Comparison of ENCODE assay signal across 19 cellular contexts in the genomic region with DNA sequence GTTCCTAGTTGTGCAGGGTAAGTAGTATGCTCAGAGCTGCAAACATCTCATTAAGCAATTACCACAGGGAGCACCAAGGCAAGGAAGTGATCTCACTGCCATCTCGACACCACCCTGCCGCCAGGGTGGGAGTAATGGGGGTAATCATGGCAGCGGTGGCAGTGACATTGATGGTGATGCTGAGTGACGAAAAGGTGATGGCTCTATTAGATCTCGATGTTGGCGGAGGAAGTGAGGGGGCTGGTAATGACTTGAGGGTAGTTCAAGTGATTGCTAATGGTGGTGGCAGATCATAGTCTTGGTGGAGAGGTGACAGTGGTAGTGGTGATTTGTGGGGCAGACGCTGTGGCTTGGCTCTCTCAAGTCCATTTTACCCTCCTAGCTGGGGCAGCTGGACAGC. TPM values are rescaled to one million over a fixed set of nuclear protein-coding genes. Genes with fewer than 3 reads are reported as not detected.
A peak's percentile ranks its signal among the peaks of the same experiment; 100 is the strongest.
DNase-seq lines count a peak whose midpoint lies in the region; TF ChIP-seq lines count a peak whose summit lies in the region.
"Had no signal": no experiment of that assay in that cellular context is flagged by ENCODE, and none has a peak within 500 bp of the region (broad histone marks: within the 10 kb centered on the region; RNA-seq: fewer than 3 reads in every experiment).

No MANE protein-coding gene starts in this region.

- CTCF ChIA-PET in A673 (lab: Charles Lee): no interaction called here

- H3K9me3 Mint-ChIP-seq in endothelial cell (ENCODE audit: unreplicated experiment): no peaks in the 10 kb centered on the region
- H3K9me3 Mint-ChIP-seq: CD8-positive, alpha-beta memory T cell; HFFc6 had no signal

- TF ChIP-seq CTCF in endothelial cell (IDR thresholded peaks at IDR 0.05; ENCODE audit: unreplicated experiment) (no peak), A673 (conservative IDR thresholded peaks at IDR 0.05; ENCODE audit: low read depth, low read length) (no peak)

- H3K27ac Mint-ChIP-seq in endothelial cell (ENCODE audit: unreplicated experiment): peak overlapping the region; percentile 12
- H3K27ac Mint-ChIP-seq: HFFc6, T-helper 17 cell had no signal

- H3K27me3 ChIP-seq in A673 (replicated peaks; ENCODE audit: insufficient read depth, low read depth, low read length, poor library complexity): no peaks in the 10 kb centered on the region
- H3K27me3 ChIP-seq: BLaER1 had no signal

- H3K4me1 Mint-ChIP-seq in endothelial cell (ENCODE audit: unreplicated experiment): peaks cover 50% of the 10 kb centered on the region
- H3K4me1 Mint-ChIP-seq: CD8-positive, alpha-beta memory T cell had no signal

- H3K36me3 ChIP-seq in A673 (ENCODE audit: insufficient read depth, low read length, poor library complexity, severe bottlenecking): no peaks in the 10 kb centered on the region
- H3K36me3 ChIP-seq: BLaER1 had no signal

- no peak overlapping the region for H3K27ac ChIP-seq in A673 (ENCODE audit: low read depth, low read length, poor library complexity, severe bottlenecking)
- H3K27ac ChIP-seq: A549, BLaER1, KMS-11 had no signal

- no peak overlapping the region for H3K4me3 Mint-ChIP-seq in endothelial cell (ENCODE audit: unreplicated experiment)
- H3K4me3 Mint-ChIP-seq: CD8-positive, alpha-beta memory T cell; HFFc6; T-helper 17 cell had no signal

- intact Hi-C loops in A673 (cut with micrococcal nuclease; ENCODE audit: unreplicated experiment): no loop called here

- POLR2A ChIA-PET in A673 (lab: Charles Lee; ENCODE audit: low non-redundant PET): no interaction called here

- peaks cover 7% of the 10 kb centered on the region for H3K27me3 Mint-ChIP-seq in endothelial cell (ENCODE audit: unreplicated experiment)

- H3K4me1 ChIP-seq in A673 (ENCODE audit: insufficient read depth, low read length, poor library complexity, severe bottlenecking): peaks cover 8% of the 10 kb centered on the region
- H3K4me1 ChIP-seq: A549, BLaER1 had no signal

- BruUV-seq in A673 (replicated peaks; lab: Mats Ljungman, UMichigan): no TSS peak

- H3K4me3 ChIP-seq in A673 (ENCODE audit: low read depth, low read length, poor library complexity, severe bottlenecking): no peak overlapping the region
- H3K4me3 ChIP-seq: A549, BLaER1 had no signal

- DNase-seq in SKM-1 treated with dmso at 0.1 percent for 144 hours (lab: John Stamatoyannopoulos, UW; ENCODE audit: unreplicated experiment) (peak; percentile 49), SKM-1 (lab: John Stamatoyannopoulos, UW; ENCODE audit: unreplicated experiment) (no peak), NCI-H2227 treated with DMSO at 0.1 percent for 48 hours (lab: John Stamatoyannopoulos, UW) (peak; percentile 52), endothelial cell (ENCODE audit: low spot score) (no peak), putamen (ENCODE audit: low spot score) (peak; percentile 24), T-helper 1 cell (no peak), A673 (ENCODE audit: low spot score) (no peak)
- no peak for DNase-seq in stimulated activated CD4-positive, alpha-beta T cell treated with anti-CD3 and anti-CD28 coated beads, Interleukin-2, amount 100 ng/mL, for 48 hours
- DNase-seq: CD8-positive, alpha-beta memory T cell; DMS79; HFFc6; NCI-H187 treated with DMSO at 0.1 percent for 48 hours; NCI-H345; PC-3; SIG-M5; T-helper 17 cell had no signal

- peaks cover 3% of the 10 kb centered on the region for H3K36me3 Mint-ChIP-seq in endothelial cell (ENCODE audit: low read depth, unreplicated experiment)
- H3K36me3 Mint-ChIP-seq: CD8-positive, alpha-beta memory T cell had no signal

- no peaks in the 10 kb centered on the region for H3K9me3 ChIP-seq in A673 (ENCODE audit: low read depth, low read length, poor library complexity, severe bottlenecking)
- H3K9me3 ChIP-seq: A549, BLaER1 had no signal

RNA-seq across cellular contexts. Expression of a gene that starts 25.4 kb away (rescaled TPM):
- total RNA-seq in endothelial cell (ENCODE audit: unreplicated experiment): 14.1 TPM
- 1.2 and 1.6 TPM in 2 replicates for total RNA-seq in A673 (2021)
- total RNA-seq: CD8-positive, alpha-beta memory T cell; T-helper 17 cell had no signal

RNA-seq across cellular contexts. Expression of a gene that starts 44.5 kb away (rescaled TPM):
- 4.2 TPM for total RNA-seq in endothelial cell (ENCODE audit: unreplicated experiment)
- total RNA-seq in A673 (2021): 1.0 and 1.4 TPM in 2 replicates

Comparison
In these comparisons a context has a peak if more than half of its experiments do, and no peak if none do; other contexts are left out.
1. DNase-seq: peak in SKM-1 treated with dmso at 0.1 percent for 144 hours (single experiment), NCI-H2227 treated with DMSO at 0.1 percent for 48 hours (single experiment) and putamen (single experiment); none in SKM-1 (single experiment), endothelial cell (single experiment), T-helper 1 cell (0 of 5), A673 (single experiment) and stimulated activated CD4-positive, alpha-beta T cell treated with anti-CD3 and anti-CD28 coated beads, Interleukin-2, amount 100 ng/mL, for 48 hours (0 of 2).